In genomic region chr20:25315418-25316210, GRCh38 we compare ENCODE assay signal across 11 cellular contexts.
DNase-seq lines count a peak whose midpoint lies in the region; ATAC-seq, FAIRE-seq and TF ChIP-seq lines count a peak whose summit lies in the region.
"Had no signal": no experiment of that assay in that cellular context is flagged by ENCODE, and none has a peak within 500 bp of the region (broad histone marks: within the 10 kb centered on the region; RNA-seq: fewer than 3 reads in every experiment).

No MANE protein-coding gene starts in this region.

- in situ Hi-C loops in gastrocnemius medialis (cut with MboI; ENCODE audit: low sequenced_read_pairs in 4 of 4): no loop called here

- no peak for TF ChIP-seq RAD21 in A549 (conservative IDR thresholded peaks at IDR 0.05 in 1 of 2, IDR thresholded peaks at IDR 0.05 in 1 of 2)

- no peak overlapping the region for H4K8ac ChIP-seq in mesenchymal stem cell (ENCODE audit: low read length)

- peak overlapping the region in 1 of 2 experiments; percentile 34 for H3K23ac ChIP-seq in mesenchymal stem cell (ENCODE audit: low read length in 2 of 2)

- no peak overlapping the region for H2AFZ ChIP-seq in mesenchymal stem cell (ENCODE audit: low read depth, low read length)

- peaks cover 38% of the 10 kb centered on the region for H3K79me1 ChIP-seq in mesenchymal stem cell (replicated peaks; ENCODE audit: low read length, poor library complexity, severe bottlenecking)

- no peak overlapping the region for H3K4me3 Mint-ChIP-seq in activated CD8-positive, alpha-beta T cell treated with anti-CD3 and anti-CD28 coated beads for 36 hours

- peak; percentile 68 for FAIRE-seq in A549 (lab: Jason Lieb, UNC)
- FAIRE-seq: GM12891 had no signal

- H3K36me3 Mint-ChIP-seq in activated CD8-positive, alpha-beta T cell treated with anti-CD3 and anti-CD28 coated beads for 36 hours (ENCODE audit: low read depth): peaks cover 7% of the 10 kb centered on the region

- intact Hi-C loops in activated CD8-positive, alpha-beta T cell treated with anti-CD3 and anti-CD28 coated beads for 36 hours (cut with micrococcal nuclease): no loop called here
- intact Hi-C loops in gastrocnemius medialis (cut with DNase I; ENCODE audit: low total_unique reads): no loop called here

- peak; percentile 63 to 66 for ATAC-seq in A549
- no peak for ATAC-seq in activated CD8-positive, alpha-beta T cell treated with anti-CD3 and anti-CD28 coated beads for 36 hours
- ATAC-seq in gastrocnemius medialis: no peak
- ATAC-seq in HG02588 (IDR thresholded peaks at IDR 0.05; ENCODE audit: unreplicated experiment): no peak

- peaks cover 47% of the 10 kb centered on the region for H3K4me1 ChIP-seq in A549
- peaks cover 32% of the 10 kb centered on the region for H3K4me1 ChIP-seq in mesenchymal stem cell (ENCODE audit: control insufficient read depth, insufficient read depth, low read depth, low read length)
- H3K4me1 ChIP-seq in gastrocnemius medialis: peaks cover 10 to 11% of the 10 kb centered on the region in 2 donors

- H3K14ac ChIP-seq in mesenchymal stem cell (ENCODE audit: low read length in 2 of 2): no peak overlapping the region

- peak overlapping the region; percentile 49 for H3K27ac Mint-ChIP-seq in activated CD8-positive, alpha-beta T cell treated with anti-CD3 and anti-CD28 coated beads for 36 hours

- no peak for TF ChIP-seq POLR2A in A549 (IDR thresholded peaks at IDR 0.05; ENCODE audit: low read length)
- no peak for TF ChIP-seq POLR2A in gastrocnemius medialis (IDR thresholded peaks at IDR 0.05)

- WGBS in A549 (ENCODE audit: missing lambda C conversion rate): 52% methylated on average over 8 of the region's 8 CpGs
- WGBS in mesenchymal stem cell: 80% methylated on average over 8 of the region's 8 CpGs

- TF ChIP-seq CTCF in A549 (IDR thresholded peaks at IDR 0.05) (no peak), gastrocnemius medialis (IDR thresholded peaks at IDR 0.05 in 4 of 5, conservative IDR thresholded peaks at IDR 0.05 in 1 of 5) (no peak)
- no peak for TF ChIP-seq CTCF in activated CD8-positive, alpha-beta T cell treated with anti-CD3 and anti-CD28 coated beads for 36 hours (IDR thresholded peaks at IDR 0.05)

- CTCF ChIA-PET in A549 (lab: Yijun Ruan, JAX): interaction anchor here (0.7 to 5.2 kb wide), 27 partner anchors 8 to 321 kb away, joined by 3 to 91 read pairs (median 5); no protein-coding TSS in a partner anchor
- CTCF ChIA-PET in activated CD8-positive, alpha-beta T cell treated with anti-CD3 and anti-CD28 coated beads for 36 hours (lab: Charles Lee): interaction anchor here (0.6 to 1.3 kb wide), 5 partner anchors 11 to 83 kb away, joined by 3 to 4 read pairs (median 3); no protein-coding TSS in a partner anchor

- peak overlapping the region; percentile 28 to 67 for H3K18ac ChIP-seq in mesenchymal stem cell (ENCODE audit: low read depth in 1 of 2, low read length in 2 of 2)

- peak overlapping the region; percentile 35 for H4K91ac ChIP-seq in mesenchymal stem cell (ENCODE audit: low read length)

- no peak for DNase-seq in A549 (ENCODE audit: low read depth in 1 of 2, low spot score in 1 of 2)
- peak; percentile 26 for DNase-seq in H7
- no peak for DNase-seq in activated CD8-positive, alpha-beta T cell treated with anti-CD3 and anti-CD28 coated beads for 36 hours
- no peak for DNase-seq in mesenchymal stem cell
- no peak for DNase-seq in epidermal melanocyte (ENCODE audit: insufficient read length, low spot score)
- DNase-seq in gastrocnemius medialis: no peak
- DNase-seq in Kasumi-1 (lab: John Stamatoyannopoulos, UW): no peak
- DNase-seq: activated CD4-positive, alpha-beta T cell treated with anti-CD3 and anti-CD28 coated beads, Interleukin-2, amount 50 U/mL, for 48 hours had no signal

- peak overlapping the region in 1 of 2 experiments; percentile 80 for H2BK12ac ChIP-seq in mesenchymal stem cell (ENCODE audit: low read length in 2 of 2)

- H3K27ac ChIP-seq in A549 (peak overlapping the region; percentile 74 to 85), mesenchymal stem cell (ENCODE audit: low read length, poor library complexity, severe bottlenecking) (peak overlapping the region; percentile 44), gastrocnemius medialis (no peak overlapping the region)
- H3K27ac ChIP-seq: SJSA1 had no signal

- H3K4ac ChIP-seq in mesenchymal stem cell (ENCODE audit: low read depth in 1 of 2, low read length in 2 of 2): peak overlapping the region; percentile 46 to 55

- H3K4me2 ChIP-seq in A549 (peak overlapping the region; percentile 50), mesenchymal stem cell (ENCODE audit: low read length, poor library complexity, severe bottlenecking) (no peak overlapping the region)

- no peaks in the 10 kb centered on the region for H3K27me3 Mint-ChIP-seq in activated CD8-positive, alpha-beta T cell treated with anti-CD3 and anti-CD28 coated beads for 36 hours

- peak overlapping the region; percentile 57 for H3K9ac ChIP-seq in mesenchymal stem cell (ENCODE audit: low read length)

- H3K36me3 ChIP-seq in H7 (replicated peaks; ENCODE audit: control insufficient read depth, insufficient read depth, low read length): peaks cover 2% of the 10 kb centered on the region
- H3K36me3 ChIP-seq in mesenchymal stem cell (ENCODE audit: control insufficient read depth in 1 of 2, insufficient read depth in 2 of 2, low read depth in 1 of 2, low read length in 2 of 2): peaks cover 4 to 40% of the 10 kb centered on the region in 2 experiments
- no peaks in the 10 kb centered on the region for H3K36me3 ChIP-seq in gastrocnemius medialis

- H3K4me1 Mint-ChIP-seq in activated CD8-positive, alpha-beta T cell treated with anti-CD3 and anti-CD28 coated beads for 36 hours (ENCODE audit: low read depth): peaks cover 34% of the 10 kb centered on the region

- H2BK120ac ChIP-seq in mesenchymal stem cell (ENCODE audit: low read depth, low read length): no peak overlapping the region

- H3K9me3 ChIP-seq in A549: no peaks in the 10 kb centered on the region
- H3K9me3 ChIP-seq in mesenchymal stem cell (ENCODE audit: control insufficient read depth, low read length): no peaks in the 10 kb centered on the region
- no peaks in the 10 kb centered on the region for H3K9me3 ChIP-seq in gastrocnemius medialis
- H3K9me3 ChIP-seq: SJSA1 had no signal

- no peak for TF ChIP-seq EP300 in A549 (IDR thresholded peaks at IDR 0.05)

- H3K9me3 Mint-ChIP-seq in activated CD8-positive, alpha-beta T cell treated with anti-CD3 and anti-CD28 coated beads for 36 hours: no peaks in the 10 kb centered on the region

- H3K27me3 ChIP-seq in H7 (ENCODE audit: control insufficient read depth, insufficient read depth, low read length): no peaks in the 10 kb centered on the region
- no peaks in the 10 kb centered on the region for H3K27me3 ChIP-seq in mesenchymal stem cell (ENCODE audit: control insufficient read depth in 1 of 2, insufficient read depth in 1 of 2, low read length in 2 of 2)
- H3K27me3 ChIP-seq in gastrocnemius medialis: no peaks in the 10 kb centered on the region
- H3K27me3 ChIP-seq: SJSA1 had no signal

- peak overlapping the region; percentile 88 for H2AK5ac ChIP-seq in mesenchymal stem cell (ENCODE audit: low read length, severe bottlenecking)

- H2BK15ac ChIP-seq in mesenchymal stem cell (ENCODE audit: low read depth, poor library complexity, severe bottlenecking): no peak overlapping the region

- POLR2A ChIA-PET in A549 (lab: Yijun Ruan, JAX): interaction anchor here (0.9 to 1.4 kb wide), 2 partner anchors 68 to 75 kb away, joined by 5 to 6 read pairs; partner anchors contain the start of genes ABHD12 and PYGB
- POLR2A ChIA-PET in activated CD8-positive, alpha-beta T cell treated with anti-CD3 and anti-CD28 coated beads for 36 hours (lab: Charles Lee): no interaction called here

- H3K4me3 ChIP-seq in A549 (no peak overlapping the region), H7 (ENCODE audit: insufficient read depth, low read depth, low read length) (no peak overlapping the region), mesenchymal stem cell (ENCODE audit: insufficient read depth in 1 of 2, low read depth in 1 of 2, low read length in 2 of 2) (no peak overlapping the region), gastrocnemius medialis (no peak overlapping the region)
- H3K4me3 ChIP-seq: SJSA1 had no signal

- no peak overlapping the region for H2BK5ac ChIP-seq in mesenchymal stem cell (ENCODE audit: low read depth, low read length, poor library complexity, severe bottlenecking)

TF ChIP-seq in A549, 52 proteins besides CTCF, POLR2A, EP300 and RAD21:
- TF ChIP-seq HOXB5 (CRISPR knock-in tag; IDR thresholded peaks at IDR 0.05) (no peak), RFX5 (IDR thresholded peaks at IDR 0.05) (no peak), FOSL2 (IDR thresholded peaks at IDR 0.05) (0 out of 2 replicates have a peak, but pooled peaks have one; percentile 4), FOSL2 (CRISPR knock-in tag; IDR thresholded peaks at IDR 0.05) (no peak), ZC3H11A (IDR thresholded peaks at IDR 0.05) (no peak)

Comparison
In these comparisons a context has a peak if more than half of its experiments do, and no peak if none do; other contexts are left out.
1. ATAC-seq: peak in A549 (2 of 2); none in activated CD8-positive, alpha-beta T cell treated with anti-CD3 and anti-CD28 coated beads for 36 hours (single experiment), gastrocnemius medialis (0 of 2) and HG02588 (single experiment).
2. H3K27ac ChIP-seq: peak in A549 (2 of 2) and mesenchymal stem cell (single experiment); none in gastrocnemius medialis (0 of 4).